ENCODE assay signal across 11 cellular contexts in the genomic region with DNA sequence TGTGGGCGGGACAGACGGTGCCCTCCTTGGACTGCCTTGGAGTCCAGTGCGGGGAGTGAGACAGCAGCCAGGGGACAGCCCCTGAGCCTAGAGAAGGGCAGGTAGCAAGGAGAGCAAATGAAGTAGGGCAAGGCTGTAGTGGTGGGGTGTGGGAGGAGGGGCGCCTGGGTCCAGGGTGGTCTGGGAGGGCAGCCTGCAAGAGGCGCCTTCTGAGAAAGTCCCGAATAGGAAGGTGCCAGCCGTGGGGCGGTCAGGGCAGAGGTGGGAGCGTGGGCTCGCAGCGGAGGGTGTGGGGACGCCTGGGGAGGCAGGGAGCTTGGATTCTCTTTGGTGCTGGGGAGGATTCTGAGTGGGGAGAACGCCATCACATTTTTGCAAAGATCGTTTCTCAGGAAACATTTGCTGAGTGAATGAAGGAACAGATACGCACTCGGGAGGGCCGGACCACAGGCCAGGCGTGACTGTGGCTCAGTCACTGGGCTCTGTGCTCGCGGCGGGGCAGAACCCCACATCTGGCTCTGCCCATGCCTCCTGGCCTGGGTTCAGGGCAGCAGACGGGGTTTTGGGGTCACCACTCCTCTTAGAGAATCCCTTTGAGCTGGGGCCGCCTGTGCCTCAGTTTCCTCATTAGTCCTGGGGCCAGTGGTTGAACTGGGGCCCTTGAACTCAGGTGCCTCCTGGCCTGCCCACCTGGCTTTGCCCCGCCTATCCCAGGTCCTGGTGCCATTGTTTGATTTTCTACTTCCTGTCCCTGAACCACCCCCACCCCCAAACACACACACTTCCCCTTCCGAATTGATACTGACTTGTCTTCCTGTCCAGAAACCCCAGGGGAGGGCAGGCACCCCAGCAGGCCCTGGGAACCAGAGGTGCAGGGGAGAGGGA. TPM values are rescaled to one million over a fixed set of nuclear protein-coding genes. Genes with fewer than 3 reads are reported as not detected.
DNase-seq lines count a peak whose midpoint lies in the region; ATAC-seq and TF ChIP-seq lines count a peak whose summit lies in the region.
"Had no signal": no experiment of that assay in that cellular context is flagged by ENCODE, and none has a peak within 500 bp of the region (broad histone marks: within the 10 kb centered on the region; RNA-seq: fewer than 3 reads in every experiment).

No MANE protein-coding gene starts in this region.

- no TSS peak for BruUV-seq in OCI-LY7 (replicated peaks; lab: Mats Ljungman, UMichigan)

- TF ChIP-seq CTCF in OCI-LY7 (conservative IDR thresholded peaks at IDR 0.05; ENCODE audit: low read length) = no peak

- H3K27ac ChIP-seq in OCI-LY7 (ENCODE audit: low read depth, low read length, poor library complexity, severe bottlenecking) = peak overlapping the region; percentile 58

- H3K27ac Mint-ChIP-seq in activated T-cell treated with anti-CD3 and anti-CD28 coated beads, Interleukin-2, amount 50 U/mL, for 24 hours = peak overlapping the region; percentile 90
- peak overlapping the region; percentile 71 to 77 for H3K27ac Mint-ChIP-seq in effector memory CD8-positive, alpha-beta T cell
- peak overlapping the region; percentile 91 to 97 for H3K27ac Mint-ChIP-seq in stimulated activated naive CD8-positive, alpha-beta T cell treated with anti-CD3 and anti-CD28 coated beads, Interleukin-15, amount 100 ng/mL, for 72 hours

- H3K4me3 Mint-ChIP-seq in activated T-cell treated with anti-CD3 and anti-CD28 coated beads, Interleukin-2, amount 50 U/mL, for 24 hours = no peak overlapping the region
- peak overlapping the region; percentile 49 to 56 for H3K4me3 Mint-ChIP-seq in effector memory CD8-positive, alpha-beta T cell
- H3K4me3 Mint-ChIP-seq in stimulated activated naive CD8-positive, alpha-beta T cell treated with anti-CD3 and anti-CD28 coated beads, Interleukin-15, amount 100 ng/mL, for 72 hours = peak overlapping the region; percentile 40 to 91

- POLR2A ChIA-PET in OCI-LY7 (lab: Charles Lee) = interaction anchor here (0.9 to 1.2 kb wide), 2 partner anchors 8 to 17 kb away, joined by 3 read pairs; no protein-coding TSS in a partner anchor

- CTCF ChIA-PET in OCI-LY7 (lab: Charles Lee; ENCODE audit: unreplicated experiment) = no interaction called here

- H4K20me1 ChIP-seq in OCI-LY7 (ENCODE audit: insufficient read depth, low read length) = peaks cover 5% of the 10 kb centered on the region; the same call in 1 of the 2 replicates

- H3K4me2 ChIP-seq in OCI-LY7 (ENCODE audit: low read length) = peak overlapping the region; percentile 93
- H3K4me2 ChIP-seq: SK-N-SH had no signal

- peak; percentile 7 for ATAC-seq in effector memory CD8-positive, alpha-beta T cell (replicated peaks)
- ATAC-seq in stimulated activated naive CD8-positive, alpha-beta T cell treated with anti-CD3 and anti-CD28 coated beads, Interleukin-15, amount 100 ng/mL, for 72 hours = no peak
- ATAC-seq in GM21717 (IDR thresholded peaks at IDR 0.05; ENCODE audit: unreplicated experiment) (no peak), GM18867 (IDR thresholded peaks at IDR 0.05; ENCODE audit: unreplicated experiment) (no peak)

- H3K36me3 Mint-ChIP-seq in activated T-cell treated with anti-CD3 and anti-CD28 coated beads, Interleukin-2, amount 50 U/mL, for 24 hours (ENCODE audit: low read depth) = peaks cover 21% of the 10 kb centered on the region
- peaks cover 43% of the 10 kb centered on the region for H3K36me3 Mint-ChIP-seq in effector memory CD8-positive, alpha-beta T cell (ENCODE audit: insufficient read depth)

- H3K4me1 Mint-ChIP-seq in activated T-cell treated with anti-CD3 and anti-CD28 coated beads, Interleukin-2, amount 50 U/mL, for 24 hours (ENCODE audit: low read depth) = peaks cover 75% of the 10 kb centered on the region
- H3K4me1 Mint-ChIP-seq in effector memory CD8-positive, alpha-beta T cell (ENCODE audit: low read depth in 2 of 2) = peaks cover 26 to 37% of the 10 kb centered on the region in 2 donors
- peaks cover 66% of the 10 kb centered on the region for H3K4me1 Mint-ChIP-seq in stimulated activated naive CD8-positive, alpha-beta T cell treated with anti-CD3 and anti-CD28 coated beads, Interleukin-15, amount 100 ng/mL, for 72 hours

- H3K36me3 ChIP-seq in OCI-LY7 (ENCODE audit: insufficient read depth, low read length) = peaks cover 24% of the 10 kb centered on the region

- H3K9me3 ChIP-seq in OCI-LY7 (ENCODE audit: low read length) = no peaks in the 10 kb centered on the region
- H3K9me3 ChIP-seq: SK-N-SH had no signal

- H3K79me2 ChIP-seq in OCI-LY7 (ENCODE audit: insufficient read depth, low read depth, low read length) = peaks cover 51% of the 10 kb centered on the region

- peaks cover 85% of the 10 kb centered on the region for H3K4me1 ChIP-seq in OCI-LY7 (ENCODE audit: insufficient read depth, low read length, poor library complexity, severe bottlenecking)

- H3K9me2 ChIP-seq in OCI-LY7 (ENCODE audit: insufficient read depth, low read length) = no peaks in the 10 kb centered on the region
- H3K9me2 ChIP-seq: SK-N-SH had no signal

- peak overlapping the region; percentile 87 for H3K4me3 ChIP-seq in OCI-LY7 (ENCODE audit: low read depth, low read length, poor library complexity, severe bottlenecking)

- DNase-seq in activated T-cell treated with anti-CD3 and anti-CD28 coated beads, Interleukin-2, amount 50 U/mL, for 24 hours = no peak
- DNase-seq in activated T-cell treated with anti-CD3 and anti-CD28 coated beads for 4 hours (no peak), OCI-LY7 (ENCODE audit: low spot score) (peak; percentile 83), superior temporal gyrus (ENCODE audit: extremely low spot score) (no peak)
- no peak for DNase-seq in effector memory CD8-positive, alpha-beta T cell
- DNase-seq in stimulated activated naive CD8-positive, alpha-beta T cell treated with anti-CD3 and anti-CD28 coated beads, Interleukin-15, amount 100 ng/mL, for 72 hours = peak in 1 of 2 donors; percentile 33
- DNase-seq: kidney glomerular epithelial cell; SK-N-SH; stimulated activated CD4-positive, alpha-beta T cell treated with anti-CD3 and anti-CD28 coated beads, Interleukin-4, amount 100 ng/mL, for 4 hours had no signal

- intact Hi-C loops in OCI-LY7 (cut with micrococcal nuclease; ENCODE audit: unreplicated experiment) = no loop called here

- H3K27me3 Mint-ChIP-seq in activated T-cell treated with anti-CD3 and anti-CD28 coated beads, Interleukin-2, amount 50 U/mL, for 24 hours = no peaks in the 10 kb centered on the region
- no peaks in the 10 kb centered on the region for H3K27me3 Mint-ChIP-seq in effector memory CD8-positive, alpha-beta T cell
- no peaks in the 10 kb centered on the region for H3K27me3 Mint-ChIP-seq in stimulated activated naive CD8-positive, alpha-beta T cell treated with anti-CD3 and anti-CD28 coated beads, Interleukin-15, amount 100 ng/mL, for 72 hours

- H3K9me3 Mint-ChIP-seq in activated T-cell treated with anti-CD3 and anti-CD28 coated beads, Interleukin-2, amount 50 U/mL, for 24 hours = no peaks in the 10 kb centered on the region
- no peaks in the 10 kb centered on the region for H3K9me3 Mint-ChIP-seq in effector memory CD8-positive, alpha-beta T cell
- no peaks in the 10 kb centered on the region for H3K9me3 Mint-ChIP-seq in stimulated activated naive CD8-positive, alpha-beta T cell treated with anti-CD3 and anti-CD28 coated beads, Interleukin-15, amount 100 ng/mL, for 72 hours

- H2AFZ ChIP-seq in OCI-LY7 (ENCODE audit: low read length) = no peak overlapping the region

RNA-seq across cellular contexts. Expression of gene SNN, which starts 4.2 kb away (rescaled TPM):
- 28.3 and 31.8 TPM in 2 replicates for total RNA-seq in OCI-LY7 (2014; rRNA removed; shearing (Covaris generic))
- 27.8 and 31.6 TPM in 2 replicates for total RNA-seq in OCI-LY7 (2022)
